ENCODE assay signal across 31 cellular contexts in the genomic region with DNA sequence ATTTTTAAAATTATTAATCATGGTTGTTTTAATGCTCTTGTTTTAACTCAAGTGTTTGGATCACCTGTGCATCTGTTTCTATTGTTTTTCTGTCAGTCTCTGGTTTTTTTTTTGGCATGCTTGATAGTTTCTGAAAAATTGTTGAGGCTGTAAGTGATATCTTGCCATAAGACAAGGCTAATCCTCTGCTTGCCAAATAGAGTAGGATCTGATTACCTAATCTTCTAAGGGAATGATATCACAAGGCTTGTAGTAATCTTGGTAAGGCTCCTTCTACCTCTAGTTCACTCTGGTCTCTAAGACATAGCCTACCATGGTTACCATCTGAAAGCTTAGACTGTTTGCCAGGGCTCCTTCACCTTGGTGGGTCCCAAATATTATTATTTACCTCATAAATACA.
"Had no signal": no experiment of that assay in that cellular context is flagged by ENCODE, and none has a peak within 500 bp of the region (broad histone marks: within the 10 kb centered on the region; RNA-seq: fewer than 3 reads in every experiment).

No MANE protein-coding gene starts in this region.

- H3K4me3 Mint-ChIP-seq: activated CD4-positive, alpha-beta T cell treated with anti-CD3 and anti-CD28 coated beads for 36 hours; activated CD4-positive, alpha-beta T cell treated with anti-CD3 and anti-CD28 coated beads, Interleukin-2, amount 10 ng/mL, durations not matched to agents 7 days and 5 days; activated CD8-positive, alpha-beta T cell treated with anti-CD3 and anti-CD28 coated beads, Interleukin-2, amount 10 ng/mL, durations not matched to agents 7 days and 5 days; activated naive CD8-positive, alpha-beta T cell treated with anti-CD3 and anti-CD28 coated beads for 36 hours; activated T-cell treated with anti-CD3 and anti-CD28 coated beads, Interleukin-2, amount 50 U/mL, for 4 hours; central memory CD8-positive, alpha-beta T cell; IgD-negative memory B cell; T-helper 2 cell treated with Interferon-gamma antibody and Interleukin-4, amounts not matched to agents 5 μg/mL and 100 μg/mL, for 36 hours had no signal

- H3K9me3 Mint-ChIP-seq: central memory CD8-positive, alpha-beta T cell; T-helper 2 cell treated with Interferon-gamma antibody and Interleukin-4, amounts not matched to agents 5 μg/mL and 100 μg/mL, for 36 hours had no signal

- H3K27ac ChIP-seq: ascending aorta, cardiac muscle cell, SJCRH30, SK-N-MC had no signal

- H3K27me3 ChIP-seq: ascending aorta, cardiac muscle cell, MG63, SJCRH30 had no signal

- DNase-seq: activated CD4-positive, alpha-beta T cell treated with anti-CD3 and anti-CD28 coated beads for 36 hours; activated CD4-positive, alpha-beta T cell treated with anti-CD3 and anti-CD28 coated beads, Interleukin-2, amount 10 ng/mL, durations not matched to agents 7 days and 5 days; activated CD4-positive, alpha-beta T cell treated with anti-CD3 and anti-CD28 coated beads, Interleukin-2, amount 50 U/mL, for 48 hours; activated CD8-positive, alpha-beta T cell treated with anti-CD3 and anti-CD28 coated beads, Interleukin-2, amount 10 ng/mL, durations not matched to agents 7 days and 5 days; activated effector memory CD4-positive, alpha-beta T cell treated with Interleukin-2 at 50 U/mL for 16 hours; activated naive CD4-positive, alpha-beta T cell; activated naive CD4-positive, alpha-beta T cell treated with anti-CD3 and anti-CD28 coated beads, Interleukin-2, amount 50 U/mL, for 16 hours; activated naive CD8-positive, alpha-beta T cell treated with anti-CD3 and anti-CD28 coated beads for 36 hours; activated T-cell treated with anti-CD3 and anti-CD28 coated beads, Interleukin-2, amount 50 U/mL, for 4 hours; amygdala; Karpas-422; KBM-7; MG63; NCI-H1092; NCI-H146; NCI-H187; NCI-H2029 treated with DMSO at 0.1 percent for 48 hours; NCI-H2171 treated with DMSO at 0.1 percent for 48 hours; NCI-H2227 treated with DMSO at 0.1 percent for 48 hours; NCI-H526; NCI-H774; SHP77 had no signal

- H3K4me3 ChIP-seq: ascending aorta, cardiac muscle cell, MG63, SJCRH30, SK-N-MC had no signal

- H3K4me1 ChIP-seq: ascending aorta, SJCRH30 had no signal

- H3K27me3 Mint-ChIP-seq: activated CD4-positive, alpha-beta T cell treated with anti-CD3 and anti-CD28 coated beads for 36 hours; activated CD4-positive, alpha-beta T cell treated with anti-CD3 and anti-CD28 coated beads, Interleukin-2, amount 10 ng/mL, durations not matched to agents 7 days and 5 days; activated naive CD8-positive, alpha-beta T cell treated with anti-CD3 and anti-CD28 coated beads for 36 hours; central memory CD8-positive, alpha-beta T cell; IgD-negative memory B cell had no signal

- H3K4me1 Mint-ChIP-seq: activated CD4-positive, alpha-beta T cell treated with anti-CD3 and anti-CD28 coated beads, Interleukin-2, amount 10 ng/mL, durations not matched to agents 7 days and 5 days; central memory CD8-positive, alpha-beta T cell; IgD-negative memory B cell had no signal

- H3K27ac Mint-ChIP-seq: activated CD4-positive, alpha-beta T cell treated with anti-CD3 and anti-CD28 coated beads for 36 hours; activated CD4-positive, alpha-beta T cell treated with anti-CD3 and anti-CD28 coated beads, Interleukin-2, amount 10 ng/mL, durations not matched to agents 7 days and 5 days; activated CD8-positive, alpha-beta T cell treated with anti-CD3 and anti-CD28 coated beads, Interleukin-2, amount 10 ng/mL, durations not matched to agents 7 days and 5 days; activated naive CD8-positive, alpha-beta T cell treated with anti-CD3 and anti-CD28 coated beads for 36 hours; IgD-negative memory B cell; T-helper 2 cell treated with Interferon-gamma antibody and Interleukin-4, amounts not matched to agents 5 μg/mL and 100 μg/mL, for 36 hours had no signal

- ATAC-seq: activated CD4-positive, alpha-beta T cell treated with anti-CD3 and anti-CD28 coated beads for 36 hours; activated CD4-positive, CD25-positive, alpha-beta regulatory T cell treated with anti-CD3 and anti-CD28 coated beads, Interleukin-2, amount 50 U/mL, for 24 hours; activated CD8-positive, alpha-beta T cell treated with anti-CD3 and anti-CD28 coated beads, Interleukin-2, amount 10 ng/mL, durations not matched to agents 7 days and 5 days; activated T-cell treated with anti-CD3 and anti-CD28 coated beads, Interleukin-2, amount 50 U/mL, for 4 hours; Panc1 had no signal

- H3K9me3 ChIP-seq: ascending aorta, MG63, SJCRH30 had no signal

- H3K36me3 ChIP-seq: MG63, SJCRH30 had no signal
